29 cellular contexts compared by ENCODE assay signal in the genomic region with DNA sequence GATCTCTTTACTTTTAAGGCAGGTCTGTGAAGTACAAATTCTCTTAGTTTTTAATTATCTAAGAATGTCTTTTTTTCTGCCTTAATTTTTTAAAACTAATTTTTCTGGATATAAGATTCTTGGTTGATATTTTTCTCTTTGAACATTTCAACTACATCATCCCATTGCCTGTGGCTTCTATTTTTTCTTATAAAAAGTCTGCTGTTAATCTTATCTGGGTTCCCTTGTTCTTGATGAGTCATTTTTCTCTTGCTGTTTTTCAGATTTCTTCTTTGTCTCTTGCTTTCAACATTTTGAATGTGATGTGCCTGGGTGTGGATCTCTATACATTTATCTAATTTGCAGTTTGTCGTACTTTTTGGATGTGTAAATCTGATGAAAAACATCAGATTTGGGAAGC.
"Had no signal": no experiment of that assay in that cellular context is flagged by ENCODE, and none has a peak within 500 bp of the region (broad histone marks: within the 10 kb centered on the region; RNA-seq: fewer than 3 reads in every experiment).

No MANE protein-coding gene starts in this region.

- DNase-seq: activated CD4-positive, alpha-beta T cell treated with anti-CD3 and anti-CD28 coated beads, Interleukin-2, amount 10 ng/mL, durations not matched to agents 24 days and 14 days; activated CD4-positive, alpha-beta T cell treated with anti-CD3 and anti-CD28 coated beads, Interleukin-2, amount 50 U/mL, for 4 hours; activated CD8-positive, alpha-beta T cell treated with anti-CD3 and anti-CD28 coated beads for 36 hours; activated effector memory CD4-positive, alpha-beta T cell treated with anti-CD3 and anti-CD28 coated beads, Interleukin-2, amount 50 U/mL, for 16 hours; activated naive CD4-positive, alpha-beta T cell; activated naive CD4-positive, alpha-beta T cell treated with anti-CD3 and anti-CD28 coated beads, Interleukin-2, amount 50 U/mL, for 16 hours; activated naive CD8-positive, alpha-beta T cell treated with anti-CD3 and anti-CD28 coated beads for 36 hours; activated T-cell treated with anti-CD3 and anti-CD28 coated beads, Interleukin-2, amount 50 U/mL, for 1 hour; activated T-cell treated with anti-CD3 and anti-CD28 coated beads, Interleukin-2, amount 50 U/mL, for 72 hours; amniotic stem cell; aorta; brain microvascular endothelial cell; central memory CD4-positive, alpha-beta T cell; MM.1S; NCI-H1436 treated with DMSO at 0.1 percent for 48 hours; NCI-H1694 treated with DMSO at 0.1 percent for 48 hours; NCI-H2029 treated with DMSO at 0.1 percent for 48 hours; NCI-H226; NCI-H446 treated with DMSO at 0.1 percent for 48 hours; NCI-H524; NCI-H69; NCI-H82; NK-92 treated with Interleukin-12 subunit alpha and Interleukin-12 subunit beta, amount 100 ng/mL, for 24 hours; Right ventricle myocardium superior; SW 1271; T1000; WERI-Rb-1 had no signal

- H3K9ac ChIP-seq: KMS-11 had no signal

- ATAC-seq: activated CD8-positive, alpha-beta T cell treated with anti-CD3 and anti-CD28 coated beads for 36 hours; activated T-cell treated with anti-CD3 and anti-CD28 coated beads, Interleukin-2, amount 50 U/mL, for 72 hours; activated T-helper 17 cell treated with anti-CD3 and anti-CD28 coated beads, Interleukin-2, amount 50 U/mL, for 72 hours had no signal

- H3K27me3 ChIP-seq: brain microvascular endothelial cell had no signal

- H3K4me2 ChIP-seq: KMS-11 had no signal

- H3K27ac ChIP-seq: brain microvascular endothelial cell, KMS-11, WERI-Rb-1 had no signal

- H3K36me3 ChIP-seq: brain microvascular endothelial cell, WERI-Rb-1 had no signal
